ENCODE assay signal across 8 cellular contexts in genomic region chr14:45083622-45083978, GRCh38. TPM values are rescaled to one million over a fixed set of nuclear protein-coding genes. Genes with fewer than 3 reads are reported as not detected.
DNase-seq lines count a peak whose midpoint lies in the region; ATAC-seq and TF ChIP-seq lines count a peak whose summit lies in the region.

No MANE protein-coding gene starts in this region.

- peaks cover 48% of the 10 kb centered on the region for H3K4me1 Mint-ChIP-seq in activated naive CD4-positive, alpha-beta T cell treated with anti-CD3 and anti-CD28 coated beads, Interleukin-2, amount 50 U/mL, for 24 hours

- H3K9me3 ChIP-seq in liver (ENCODE audit: control insufficient read depth in 4 of 4, low read length in 3 of 4) (no peaks in the 10 kb centered on the region), tibial nerve (no peaks in the 10 kb centered on the region)

- peak overlapping the region; percentile 83 to 86 for H3K9ac ChIP-seq in liver (ENCODE audit: low read depth in 1 of 2, low read length in 2 of 2)

- peak overlapping the region; percentile 73 for H3K27ac Mint-ChIP-seq in activated naive CD4-positive, alpha-beta T cell treated with anti-CD3 and anti-CD28 coated beads, Interleukin-2, amount 50 U/mL, for 24 hours
- peak overlapping the region; percentile 27 to 96 for H3K27ac Mint-ChIP-seq in activated naive CD4-positive, alpha-beta T cell treated with anti-CD3 and anti-CD28 coated beads, Interleukin-2, amount 50 U/mL, for 72 hours

- WGBS in liver: 2% methylated on average over 11 of the region's 11 CpGs
- WGBS in tibial nerve, 2 donors: 1% methylated on average over 7 to 11 of the region's 11 CpGs

- no peak for TF ChIP-seq POLR2A in tibial nerve (IDR thresholded peaks at IDR 0.05)

- peaks cover 9% of the 10 kb centered on the region for H3K36me3 Mint-ChIP-seq in activated naive CD4-positive, alpha-beta T cell treated with anti-CD3 and anti-CD28 coated beads, Interleukin-2, amount 50 U/mL, for 24 hours
- peaks cover 16 to 27% of the 10 kb centered on the region in 2 donors for H3K36me3 Mint-ChIP-seq in activated naive CD4-positive, alpha-beta T cell treated with anti-CD3 and anti-CD28 coated beads, Interleukin-2, amount 50 U/mL, for 72 hours

- no peaks in the 10 kb centered on the region for H3K27me3 Mint-ChIP-seq in activated naive CD4-positive, alpha-beta T cell treated with anti-CD3 and anti-CD28 coated beads, Interleukin-2, amount 50 U/mL, for 24 hours

- H3K4me3 ChIP-seq in liver (ENCODE audit: low read depth in 1 of 3, low read length in 3 of 3) (peak overlapping the region; percentile 26 to 69 (median 62)), tibial nerve (peak overlapping the region; percentile 33 to 87 (median 66))

- TF ChIP-seq CTCF in liver (IDR thresholded peaks at IDR 0.05; ENCODE audit: low read depth, low read length, missing input control) (no peak), tibial nerve (IDR thresholded peaks at IDR 0.05) (no peak)

- H3K36me3 ChIP-seq in liver (ENCODE audit: control insufficient read depth in 4 of 4, insufficient read depth in 3 of 4, low read depth in 1 of 4, low read length in 3 of 4) (no peaks in the 10 kb centered on the region), tibial nerve (no peaks in the 10 kb centered on the region)

- H3K4me1 ChIP-seq in liver (ENCODE audit: control insufficient read depth in 4 of 4, insufficient read depth in 4 of 4, low read length in 3 of 4) (peaks cover 0 to 35% (median 13%) of the 10 kb centered on the region in 4 donors), tibial nerve (peaks cover 0 to 47% (median 22%) of the 10 kb centered on the region in 4 donors)

- no peak for TF ChIP-seq EP300 in tibial nerve (IDR thresholded peaks at IDR 0.05)

- H3K27ac ChIP-seq in liver (ENCODE audit: low read depth in 1 of 2, low read length in 2 of 2) (peak overlapping the region in 1 of 2 donors; percentile 28), tibial nerve (peak overlapping the region; percentile 51 to 94 (median 90))

- no peak for TF ChIP-seq RAD21 in liver (IDR thresholded peaks at IDR 0.05)

- peak overlapping the region; percentile 73 for H3K4me3 Mint-ChIP-seq in activated naive CD4-positive, alpha-beta T cell treated with anti-CD3 and anti-CD28 coated beads, Interleukin-2, amount 50 U/mL, for 24 hours

- no peak for ATAC-seq in activated naive CD4-positive, alpha-beta T cell treated with anti-CD3 and anti-CD28 coated beads, Interleukin-2, amount 50 U/mL, for 72 hours

- no peaks in the 10 kb centered on the region for H3K9me3 Mint-ChIP-seq in activated naive CD4-positive, alpha-beta T cell treated with anti-CD3 and anti-CD28 coated beads, Interleukin-2, amount 50 U/mL, for 24 hours
- no peaks in the 10 kb centered on the region for H3K9me3 Mint-ChIP-seq in activated naive CD4-positive, alpha-beta T cell treated with anti-CD3 and anti-CD28 coated beads, Interleukin-2, amount 50 U/mL, for 72 hours

- no peak for DNase-seq in activated naive CD4-positive, alpha-beta T cell treated with Interleukin-2 at 50 U/mL for 16 hours
- no peak for DNase-seq in activated naive CD4-positive, alpha-beta T cell treated with anti-CD3 and anti-CD28 coated beads, Interleukin-2, amount 50 U/mL, for 72 hours (ENCODE audit: low spot score in 2 of 2)
- DNase-seq in tibial nerve (ENCODE audit: low spot score in 2 of 2) (no peak), H4 (ENCODE audit: low spot score) (no peak), SHP77 (lab: John Stamatoyannopoulos, UW) (no peak)
- no peak for DNase-seq in stimulated activated naive CD4-positive, alpha-beta T cell treated with Interleukin-2 at 50 U/mL for 16 hours (lab: John Stamatoyannopoulos, UW)

- H3K27me3 ChIP-seq in liver (ENCODE audit: control insufficient read depth in 4 of 4, insufficient read depth in 4 of 4, low read length in 3 of 4) (no peaks in the 10 kb centered on the region), tibial nerve (no peaks in the 10 kb centered on the region)

TF ChIP-seq in liver, 16 proteins besides CTCF, POLR2A, EP300 and RAD21:
- TF ChIP-seq HNF4G (IDR thresholded peaks at IDR 0.05) (no peak), RXRA (IDR thresholded peaks at IDR 0.05) (no peak), MAX (IDR thresholded peaks at IDR 0.05) (no peak), TAF1 (conservative IDR thresholded peaks at IDR 0.05) (no peak), GABPA (IDR thresholded peaks at IDR 0.05 in 1 of 2, conservative IDR thresholded peaks at IDR 0.05 in 1 of 2) (no peak), ZBTB33 (IDR thresholded peaks at IDR 0.05) (no peak), SP1 (IDR thresholded peaks at IDR 0.05) (no peak), FOXA2 (IDR thresholded peaks at IDR 0.05) (no peak), YY1 (IDR thresholded peaks at IDR 0.05) (no peak), FOXA1 (IDR thresholded peaks at IDR 0.05) (no peak), EGR1 (IDR thresholded peaks at IDR 0.05; ENCODE audit: low read depth in 2 of 2) (no peak), JUND (IDR thresholded peaks at IDR 0.05) (no peak), NR2F2 (IDR thresholded peaks at IDR 0.05) (no peak), HNF4A (conservative IDR thresholded peaks at IDR 0.05) (no peak)
- TF ChIP-seq, protein P1, sequence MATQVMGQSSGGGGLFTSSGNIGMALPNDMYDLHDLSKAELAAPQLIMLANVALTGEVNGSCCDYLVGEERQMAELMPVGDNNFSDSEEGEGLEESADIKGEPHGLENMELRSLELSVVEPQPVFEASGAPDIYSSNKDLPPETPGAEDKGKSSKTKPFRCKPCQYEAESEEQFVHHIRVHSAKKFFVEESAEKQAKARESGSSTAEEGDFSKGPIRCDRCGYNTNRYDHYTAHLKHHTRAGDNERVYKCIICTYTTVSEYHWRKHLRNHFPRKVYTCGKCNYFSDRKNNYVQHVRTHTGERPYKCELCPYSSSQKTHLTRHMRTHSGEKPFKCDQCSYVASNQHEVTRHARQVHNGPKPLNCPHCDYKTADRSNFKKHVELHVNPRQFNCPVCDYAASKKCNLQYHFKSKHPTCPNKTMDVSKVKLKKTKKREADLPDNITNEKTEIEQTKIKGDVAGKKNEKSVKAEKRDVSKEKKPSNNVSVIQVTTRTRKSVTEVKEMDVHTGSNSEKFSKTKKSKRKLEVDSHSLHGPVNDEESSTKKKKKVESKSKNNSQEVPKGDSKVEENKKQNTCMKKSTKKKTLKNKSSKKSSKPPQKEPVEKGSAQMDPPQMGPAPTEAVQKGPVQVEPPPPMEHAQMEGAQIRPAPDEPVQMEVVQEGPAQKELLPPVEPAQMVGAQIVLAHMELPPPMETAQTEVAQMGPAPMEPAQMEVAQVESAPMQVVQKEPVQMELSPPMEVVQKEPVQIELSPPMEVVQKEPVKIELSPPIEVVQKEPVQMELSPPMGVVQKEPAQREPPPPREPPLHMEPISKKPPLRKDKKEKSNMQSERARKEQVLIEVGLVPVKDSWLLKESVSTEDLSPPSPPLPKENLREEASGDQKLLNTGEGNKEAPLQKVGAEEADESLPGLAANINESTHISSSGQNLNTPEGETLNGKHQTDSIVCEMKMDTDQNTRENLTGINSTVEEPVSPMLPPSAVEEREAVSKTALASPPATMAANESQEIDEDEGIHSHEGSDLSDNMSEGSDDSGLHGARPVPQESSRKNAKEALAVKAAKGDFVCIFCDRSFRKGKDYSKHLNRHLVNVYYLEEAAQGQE (IDR thresholded peaks at IDR 0.05): no peak
- TF ChIP-seq, protein P2, sequence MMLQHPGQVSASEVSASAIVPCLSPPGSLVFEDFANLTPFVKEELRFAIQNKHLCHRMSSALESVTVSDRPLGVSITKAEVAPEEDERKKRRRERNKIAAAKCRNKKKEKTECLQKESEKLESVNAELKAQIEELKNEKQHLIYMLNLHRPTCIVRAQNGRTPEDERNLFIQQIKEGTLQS (IDR thresholded peaks at IDR 0.05): no peak

RNA-seq across cellular contexts. Expression of gene PRPF39, which starts 0.3 kb away (rescaled TPM):
- total RNA-seq in activated naive CD4-positive, alpha-beta T cell treated with anti-CD3 and anti-CD28 coated beads, Interleukin-2, amount 50 U/mL, for 72 hours: 10 to 100 TPM; 50.2 to 63.5 TPM
- 10 to 100 TPM; 15.1 to 25.1 TPM for total RNA-seq in liver
- polyA plus RNA-seq in liver: 10 to 100 TPM in 1 of 2 donors, 1 to 10 TPM in 1; 3.1 to 15.0 TPM
- 10 to 100 TPM; 20.7 to 30.0 (median 28.4) TPM for total RNA-seq in tibial nerve
- total RNA-seq in H4 (2014; rRNA removed; shearing (Covaris generic)): 11.5 and 13.7 TPM in 2 replicates

RNA-seq across cellular contexts. Expression of gene FKBP3, which starts 50.7 kb away (rescaled TPM):
- 10 to 100 TPM; 57.5 to 76.9 TPM for total RNA-seq in activated naive CD4-positive, alpha-beta T cell treated with anti-CD3 and anti-CD28 coated beads, Interleukin-2, amount 50 U/mL, for 72 hours
- total RNA-seq in liver (10 to 100 TPM; 11.9 to 18.1 TPM), tibial nerve (10 to 100 TPM; 19.6 to 45.7 (median 32.7) TPM)
- polyA plus RNA-seq in liver: 10 to 100 TPM; 33.3 to 66.4 TPM
- total RNA-seq in H4 (2014; rRNA removed; shearing (Covaris generic)): 48.5 and 65.8 TPM in 2 replicates

RNA-seq across cellular contexts. Expression of gene FANCM, which starts 52.1 kb away (rescaled TPM):
- 10 to 100 TPM; 17.5 to 24.8 TPM for total RNA-seq in activated naive CD4-positive, alpha-beta T cell treated with anti-CD3 and anti-CD28 coated beads, Interleukin-2, amount 50 U/mL, for 72 hours
- total RNA-seq in liver (1 to 10 TPM; 3.7 to 7.4 TPM), tibial nerve (10 to 100 TPM in 1 of 4 donors, 1 to 10 TPM in 3; 5.1 to 12.9 (median 7.7) TPM)
- polyA plus RNA-seq in liver: 1 to 10 TPM in 1 of 2 donors, under 1 TPM in 1; 0.38 to 2.5 TPM
- total RNA-seq in H4 (2014; rRNA removed; shearing (Covaris generic)): 4.6 and 5.9 TPM in 2 replicates
